Comparison of ENCODE assay signal across 26 cellular contexts in the genomic region with DNA sequence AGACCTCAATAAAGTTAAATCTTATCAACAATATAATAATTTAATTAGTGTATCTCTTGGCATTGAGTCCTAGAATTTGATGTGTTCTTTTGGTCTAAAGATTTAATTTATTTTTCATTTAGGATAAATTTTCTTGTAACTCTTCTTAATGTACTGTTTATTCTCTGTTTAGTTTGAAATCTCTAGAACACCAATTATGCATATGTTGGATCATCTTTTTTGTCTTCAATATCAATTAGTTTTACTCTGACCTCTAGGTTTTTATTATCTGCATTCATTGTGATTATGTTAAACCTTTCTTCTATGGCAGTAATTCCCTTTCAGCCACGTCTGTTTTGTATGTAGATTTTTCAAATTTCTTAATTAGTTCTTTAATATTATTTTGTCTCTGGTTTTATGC.
"Had no signal": no experiment of that assay in that cellular context is flagged by ENCODE, and none has a peak within 500 bp of the region (broad histone marks: within the 10 kb centered on the region; RNA-seq: fewer than 3 reads in every experiment).

No MANE protein-coding gene starts in this region.

- FAIRE-seq: bronchial epithelial cell, frontal cortex, TTC549 had no signal

- H3K27ac ChIP-seq: ascending aorta, brain microvascular endothelial cell, coronary artery, dorsolateral prefrontal cortex, esophagus muscularis mucosa, heart left ventricle, VCaP had no signal

- H3K4me1 ChIP-seq: ascending aorta, esophagus muscularis mucosa, heart left ventricle had no signal

- ATAC-seq: activated naive CD8-positive, alpha-beta T cell treated with anti-CD3 and anti-CD28 coated beads, Interleukin-2, amount 50 U/mL, for 24 hours; heart left ventricle; WTC11 had no signal

- DNase-seq: activated CD4-positive, alpha-beta memory T cell treated with anti-CD3 and anti-CD28 coated beads, Interleukin-2, amount 10 ng/mL, durations not matched to agents 7 days and 5 days; activated CD4-positive, alpha-beta T cell treated with anti-CD3 and anti-CD28 coated beads for 1 hour; activated CD4-positive, alpha-beta T cell treated with anti-CD3 and anti-CD28 coated beads for 4 hours; activated CD4-positive, alpha-beta T cell treated with anti-CD3 and anti-CD28 coated beads, Interleukin-2, amount 10 ng/mL, durations not matched to agents 7 days and 5 days; activated CD4-positive, alpha-beta T cell treated with anti-CD3 and anti-CD28 coated beads, Interleukin-2, amount 50 U/mL, for 4 hours; activated effector memory CD4-positive, alpha-beta T cell treated with anti-CD3 and anti-CD28 coated beads, Interleukin-2, amount 50 U/mL, for 16 hours; activated naive CD4-positive, alpha-beta T cell treated with anti-CD3 and anti-CD28 coated beads for 36 hours; activated naive CD8-positive, alpha-beta T cell treated with anti-CD3 and anti-CD28 coated beads for 36 hours; activated naive CD8-positive, alpha-beta T cell treated with anti-CD3 and anti-CD28 coated beads, Interleukin-2, amount 50 U/mL, for 24 hours; activated T-cell treated with anti-CD3 and anti-CD28 coated beads, Interleukin-2, amount 50 U/mL, for 48 hours; brain microvascular endothelial cell; dorsolateral prefrontal cortex; effector memory CD4-positive, alpha-beta T cell; foreskin fibroblast; glutamatergic neuron; heart left ventricle; hypothalamus; T-helper 2 cell had no signal

- H3K27me3 ChIP-seq: ascending aorta, brain microvascular endothelial cell, heart left ventricle had no signal

- H3K36me3 ChIP-seq: ascending aorta, brain microvascular endothelial cell, esophagus muscularis mucosa, heart left ventricle had no signal

- H3K4me3 ChIP-seq: ascending aorta, coronary artery, dorsolateral prefrontal cortex, esophagus muscularis mucosa, heart left ventricle had no signal
